In the genomic region with DNA sequence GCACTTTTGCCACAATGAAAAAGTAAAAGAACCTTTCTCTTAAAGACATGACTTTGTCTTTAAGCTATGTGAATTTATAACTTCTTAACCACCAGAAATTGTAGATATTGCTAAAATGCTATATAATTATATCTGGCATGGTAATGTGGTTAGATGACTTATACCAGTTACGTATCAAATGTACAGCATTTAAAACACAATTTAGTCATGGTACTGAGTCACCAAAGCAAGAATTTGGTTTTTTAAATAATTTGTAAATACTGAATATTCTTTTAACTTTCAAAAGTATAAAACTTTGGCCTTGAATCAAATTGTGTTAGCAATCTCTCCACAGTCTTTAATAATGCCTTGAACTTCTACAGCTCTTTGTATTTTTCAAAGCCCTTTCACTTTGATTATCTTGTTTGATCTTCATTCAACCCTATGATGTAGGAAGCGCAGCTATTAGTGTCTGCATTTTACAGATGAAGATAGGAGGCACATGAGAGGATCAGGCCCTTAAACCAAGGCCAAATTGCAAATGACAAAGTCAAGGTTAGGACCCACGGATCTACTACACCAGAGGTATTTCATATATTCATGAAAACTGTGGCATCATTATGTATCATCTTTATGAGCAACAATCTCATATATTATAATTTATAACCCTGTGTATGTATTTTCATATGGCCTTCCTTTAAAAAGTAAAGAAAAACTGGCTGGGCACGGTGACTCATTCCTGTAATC, we compare ENCODE assay signal across 17 cellular contexts. TPM values are rescaled to one million over a fixed set of nuclear protein-coding genes. Genes with fewer than 3 reads are reported as not detected.
DNase-seq lines count a peak whose midpoint lies in the region; ATAC-seq and TF ChIP-seq lines count a peak whose summit lies in the region.
"Had no signal": no experiment of that assay in that cellular context is flagged by ENCODE, and none has a peak within 500 bp of the region (broad histone marks: within the 10 kb centered on the region; RNA-seq: fewer than 3 reads in every experiment).

No MANE protein-coding gene starts in this region.

- TF ChIP-seq CTCF in brain microvascular endothelial cell (IDR thresholded peaks at IDR 0.05; ENCODE audit: low read depth, low read length, missing control alignments), result no peak

- H4K8ac ChIP-seq in mesenchymal stem cell (ENCODE audit: low read length), result no peak overlapping the region

- no peak overlapping the region for H2BK12ac ChIP-seq in mesenchymal stem cell (ENCODE audit: low read length in 2 of 2)

- no peaks in the 10 kb centered on the region for H3K36me3 ChIP-seq in brain microvascular endothelial cell (replicated peaks)
- no peaks in the 10 kb centered on the region for H3K36me3 ChIP-seq in mesenchymal stem cell (ENCODE audit: control insufficient read depth in 1 of 2, insufficient read depth in 2 of 2, low read depth in 1 of 2, low read length in 2 of 2)
- H3K36me3 ChIP-seq: gastroesophageal sphincter, HAP-1 had no signal

- H2BK15ac ChIP-seq in mesenchymal stem cell (ENCODE audit: low read depth, poor library complexity, severe bottlenecking), result no peak overlapping the region

- DNase-seq in EH (ENCODE audit: low read depth) (peak; percentile 92), M059J (ENCODE audit: low read depth) (peak; percentile 76), brain microvascular endothelial cell (no peak), mesenchymal stem cell (no peak), DMS79 treated with DMSO at 0.1 percent for 48 hours (lab: John Stamatoyannopoulos, UW) (no peak), AG20443 (ENCODE audit: low spot score) (no peak), mesenteric fat pad (ENCODE audit: low spot score) (no peak)
- DNase-seq: activated gamma-delta T cell treated with Interleukin-2 at 50 U/mL for 16 hours; CD4-positive, CD25-positive, alpha-beta regulatory T cell; NCI-H1694; OCI-M1; small intestine; T-helper 1 cell had no signal

- no peak overlapping the region for H3K14ac ChIP-seq in mesenchymal stem cell (ENCODE audit: low read length in 2 of 2)

- H3K18ac ChIP-seq in mesenchymal stem cell (ENCODE audit: low read depth in 1 of 2, low read length in 2 of 2), result no peak overlapping the region

- peak overlapping the region; percentile 19 for H3K9ac ChIP-seq in mesenchymal stem cell (ENCODE audit: low read length)

- no peak overlapping the region for H2BK5ac ChIP-seq in mesenchymal stem cell (ENCODE audit: low read depth, low read length, poor library complexity, severe bottlenecking)

- H3K4ac ChIP-seq in mesenchymal stem cell (ENCODE audit: low read depth in 1 of 2, low read length in 2 of 2), result no peak overlapping the region

- peaks cover 7% of the 10 kb centered on the region for H3K4me1 ChIP-seq in mesenchymal stem cell (ENCODE audit: control insufficient read depth, insufficient read depth, low read depth, low read length)

- H3K79me1 ChIP-seq in mesenchymal stem cell (replicated peaks; ENCODE audit: low read length, poor library complexity, severe bottlenecking), result peaks cover 2% of the 10 kb centered on the region

- no peak overlapping the region for H4K91ac ChIP-seq in mesenchymal stem cell (ENCODE audit: low read length)

- H3K4me2 ChIP-seq in mesenchymal stem cell (ENCODE audit: low read length, poor library complexity, severe bottlenecking), result no peak overlapping the region

- H2AFZ ChIP-seq in mesenchymal stem cell (ENCODE audit: low read depth, low read length), result no peak overlapping the region

- no peaks in the 10 kb centered on the region for H3K9me3 ChIP-seq in mesenchymal stem cell (ENCODE audit: control insufficient read depth, low read length)
- H3K9me3 ChIP-seq: gastroesophageal sphincter, HAP-1 had no signal

- H3K27me3 ChIP-seq in brain microvascular endothelial cell (replicated peaks), result no peaks in the 10 kb centered on the region
- H3K27me3 ChIP-seq in mesenchymal stem cell (ENCODE audit: control insufficient read depth in 1 of 2, insufficient read depth in 1 of 2, low read length in 2 of 2), result no peaks in the 10 kb centered on the region
- H3K27me3 ChIP-seq: gastroesophageal sphincter had no signal

- no peak for ATAC-seq in GM21390 (IDR thresholded peaks at IDR 0.05; ENCODE audit: unreplicated experiment)
- ATAC-seq: gastroesophageal sphincter had no signal

- H2AK5ac ChIP-seq in mesenchymal stem cell (ENCODE audit: low read length, severe bottlenecking), result no peak overlapping the region

- peak overlapping the region; percentile 50 for H3K27ac ChIP-seq in brain microvascular endothelial cell
- H3K27ac ChIP-seq in mesenchymal stem cell (ENCODE audit: low read length, poor library complexity, severe bottlenecking), result no peak overlapping the region
- H3K27ac ChIP-seq: gastroesophageal sphincter had no signal

- no peak overlapping the region for H2BK120ac ChIP-seq in mesenchymal stem cell (ENCODE audit: low read depth, low read length)

- WGBS in mesenchymal stem cell, result 97% methylated on average over 2 of the region's 4 CpGs

- in situ Hi-C loops in brain microvascular endothelial cell (cut with HindIII; ENCODE audit: low pct_ligation_motif_present, low sequenced_read_pairs), result no loop called here

- H3K4me3 ChIP-seq in brain microvascular endothelial cell (ENCODE audit: low read depth, low read length) (no peak overlapping the region), mesenchymal stem cell (ENCODE audit: insufficient read depth in 1 of 2, low read depth in 1 of 2, low read length in 2 of 2) (no peak overlapping the region)
- H3K4me3 ChIP-seq: gastroesophageal sphincter, HAP-1 had no signal

- no peak overlapping the region for H3K23ac ChIP-seq in mesenchymal stem cell (ENCODE audit: low read length in 2 of 2)

RNA-seq across cellular contexts. Expression of a gene that starts 4.4 kb away (rescaled TPM):
- 46.8 and 80.3 TPM in 2 replicates for total RNA-seq in M059J (2014; rRNA removed; shearing (Covaris generic))
- 2.3 TPM for polyA plus RNA-seq in mesenchymal stem cell (2013, experiment 1 of 2)
- 2.1 TPM for polyA plus RNA-seq in mesenchymal stem cell (2013, experiment 2 of 2)
- 13.5 TPM for total RNA-seq in mesenteric fat pad

RNA-seq across cellular contexts. Expression of a gene that starts 39.8 kb away (rescaled TPM):
- 0.05 TPM in 1 of 2 replicates, not detected in the other for total RNA-seq in M059J (2014; rRNA removed; shearing (Covaris generic))
- not detected for polyA plus RNA-seq in mesenchymal stem cell (2013, experiment 1 of 2)
- not detected for polyA plus RNA-seq in mesenchymal stem cell (2013, experiment 2 of 2)
- not detected for total RNA-seq in mesenteric fat pad
- total RNA-seq: CD4-positive, CD25-positive, alpha-beta regulatory T cell; gastroesophageal sphincter; NCI-H460 had no signal
- polyA plus RNA-seq: CD4-positive, CD25-positive, alpha-beta regulatory T cell; small intestine had no signal

Comparison
In these comparisons a context has a peak if more than half of its experiments do, and no peak if none do; other contexts are left out.
1. DNase-seq: peak in EH (single experiment) and M059J (single experiment); none in brain microvascular endothelial cell (single experiment), mesenchymal stem cell (single experiment), DMS79 treated with DMSO at 0.1 percent for 48 hours (single experiment), AG20443 (single experiment) and mesenteric fat pad (single experiment).